33 cellular contexts compared by ENCODE assay signal in genomic region chr5:173075970-173076369, GRCh38.
"Had no signal": no experiment of that assay in that cellular context is flagged by ENCODE, and none has a peak within 500 bp of the region (broad histone marks: within the 10 kb centered on the region; RNA-seq: fewer than 3 reads in every experiment).

No MANE protein-coding gene starts in this region.

- H3K4me1 Mint-ChIP-seq: activated CD4-positive, alpha-beta T cell treated with anti-CD3 and anti-CD28 coated beads, Interleukin-2, amount 10 ng/mL, durations not matched to agents 24 days and 14 days had no signal

- DNase-seq: activated B cell treated with CpG ODN at 0.5 μM for 24 hours; activated CD4-positive, alpha-beta memory T cell treated with anti-CD3 and anti-CD28 coated beads for 36 hours; activated CD4-positive, alpha-beta T cell treated with anti-CD3 and anti-CD28 coated beads for 4 hours; activated CD4-positive, alpha-beta T cell treated with anti-CD3 and anti-CD28 coated beads, Interleukin-2, amount 10 ng/mL, durations not matched to agents 24 days and 14 days; activated CD4-positive, alpha-beta T cell treated with anti-CD3 and anti-CD28 coated beads, Interleukin-2, amount 50 U/mL, for 1 hour; activated CD4-positive, alpha-beta T cell treated with anti-CD3 and anti-CD28 coated beads, Interleukin-2, amount 50 U/mL, for 4 hours; activated CD4-positive, CD25-positive, alpha-beta regulatory T cell treated with anti-CD3 and anti-CD28 coated beads, Interleukin-2, amount 50 U/mL, for 72 hours; activated CD8-positive, alpha-beta memory T cell treated with anti-CD3 and anti-CD28 coated beads, Interleukin-2, amount 50 U/mL, for 4 hours; activated CD8-positive, alpha-beta T cell treated with anti-CD3 and anti-CD28 coated beads for 36 hours; activated effector memory CD4-positive, alpha-beta T cell treated with anti-CD3 and anti-CD28 coated beads, Interleukin-2, amount 50 U/mL, for 16 hours; activated gamma-delta T cell treated with Interleukin-2 at 50 U/mL for 16 hours; activated naive CD4-positive, alpha-beta T cell; activated naive CD4-positive, alpha-beta T cell treated with anti-CD3 and anti-CD28 coated beads for 36 hours; activated naive CD4-positive, alpha-beta T cell treated with anti-CD3 and anti-CD28 coated beads, Interleukin-2, amount 50 U/mL, for 16 hours; activated naive CD8-positive, alpha-beta T cell treated with anti-CD3 and anti-CD28 coated beads for 36 hours; activated T-cell treated with anti-CD3 and anti-CD28 coated beads for 4 hours; activated T-cell treated with anti-CD3 and anti-CD28 coated beads, Interleukin-2, amount 50 U/mL, for 1 hour; activated T-cell treated with anti-CD3 and anti-CD28 coated beads, Interleukin-2, amount 50 U/mL, for 4 hours; activated T-cell treated with anti-CD3 and anti-CD28 coated beads, Interleukin-2, amount 50 U/mL, for 72 hours; adrenal gland; amniotic stem cell; aorta; body of pancreas; brain microvascular endothelial cell; central memory CD4-positive, alpha-beta T cell; T-helper 2 cell; T-helper 9 cell had no signal

- H3K9me3 ChIP-seq: adrenal gland, body of pancreas, breast epithelium had no signal

- H3K27ac Mint-ChIP-seq: activated B cell treated with CpG ODN at 0.5 μM for 24 hours; activated CD4-positive, alpha-beta memory T cell treated with anti-CD3 and anti-CD28 coated beads for 36 hours; activated CD4-positive, alpha-beta T cell treated with anti-CD3 and anti-CD28 coated beads, Interleukin-2, amount 10 ng/mL, durations not matched to agents 24 days and 14 days; activated CD8-positive, alpha-beta T cell treated with anti-CD3 and anti-CD28 coated beads for 36 hours; activated naive CD4-positive, alpha-beta T cell treated with anti-CD3 and anti-CD28 coated beads for 36 hours; activated naive CD8-positive, alpha-beta T cell treated with anti-CD3 and anti-CD28 coated beads for 36 hours; activated T-cell treated with anti-CD3 and anti-CD28 coated beads, Interleukin-2, amount 50 U/mL, for 72 hours; activated T-helper 1 cell treated with anti-CD3 and anti-CD28 coated beads, Interleukin-12 subunit alpha, Interleukin-12 subunit beta, Interleukin-2, Interleukin-4 antibody, amounts not matched to agents 30 ng/mL and 10 ng/mL and 1 ng/mL, durations not matched to agents 14 hours and 24 hours and 36 hours; T-helper 2 cell treated with Interferon-gamma antibody and Interleukin-4, amounts not matched to agents 5 μg/mL and 100 μg/mL, for 36 hours had no signal

- H3K27ac ChIP-seq: adrenal gland, body of pancreas, brain microvascular endothelial cell, breast epithelium, VCaP had no signal

- H3K27me3 ChIP-seq: adrenal gland, body of pancreas, brain microvascular endothelial cell, breast epithelium had no signal

- H3K36me3 ChIP-seq: brain microvascular endothelial cell, breast epithelium had no signal

- ATAC-seq: activated CD8-positive, alpha-beta T cell treated with anti-CD3 and anti-CD28 coated beads for 36 hours; activated naive CD4-positive, alpha-beta T cell treated with anti-CD3 and anti-CD28 coated beads, Interleukin-2, amount 50 U/mL, for 72 hours; activated T-cell treated with anti-CD3 and anti-CD28 coated beads, Interleukin-2, amount 50 U/mL, for 4 hours; activated T-cell treated with anti-CD3 and anti-CD28 coated beads, Interleukin-2, amount 50 U/mL, for 72 hours; activated T-helper 17 cell treated with anti-CD3 and anti-CD28 coated beads, Interleukin-2, amount 50 U/mL, for 72 hours; body of pancreas had no signal

- H3K36me3 Mint-ChIP-seq: activated naive CD4-positive, alpha-beta T cell treated with anti-CD3 and anti-CD28 coated beads, Interleukin-2, amount 50 U/mL, for 72 hours; activated naive CD8-positive, alpha-beta T cell treated with anti-CD3 and anti-CD28 coated beads for 36 hours had no signal

- H3K4me3 Mint-ChIP-seq: activated B cell treated with CpG ODN at 0.5 μM for 24 hours; activated CD4-positive, alpha-beta memory T cell treated with anti-CD3 and anti-CD28 coated beads for 36 hours; activated CD4-positive, alpha-beta T cell treated with anti-CD3 and anti-CD28 coated beads, Interleukin-2, amount 10 ng/mL, durations not matched to agents 24 days and 14 days; activated CD8-positive, alpha-beta T cell treated with anti-CD3 and anti-CD28 coated beads for 36 hours; activated naive CD4-positive, alpha-beta T cell treated with anti-CD3 and anti-CD28 coated beads for 36 hours; activated naive CD8-positive, alpha-beta T cell treated with anti-CD3 and anti-CD28 coated beads for 36 hours; activated T-cell treated with anti-CD3 and anti-CD28 coated beads, Interleukin-2, amount 50 U/mL, for 4 hours; activated T-cell treated with anti-CD3 and anti-CD28 coated beads, Interleukin-2, amount 50 U/mL, for 72 hours; activated T-helper 1 cell treated with anti-CD3 and anti-CD28 coated beads, Interleukin-12 subunit alpha, Interleukin-12 subunit beta, Interleukin-2, Interleukin-4 antibody, amounts not matched to agents 30 ng/mL and 10 ng/mL and 1 ng/mL, durations not matched to agents 14 hours and 24 hours and 36 hours; T-helper 2 cell treated with Interferon-gamma antibody and Interleukin-4, amounts not matched to agents 5 μg/mL and 100 μg/mL, for 36 hours had no signal

- H3K4me3 ChIP-seq: adrenal gland, body of pancreas, breast epithelium had no signal

- H3K27me3 Mint-ChIP-seq: activated B cell treated with CpG ODN at 0.5 μM for 24 hours; activated CD4-positive, alpha-beta memory T cell treated with anti-CD3 and anti-CD28 coated beads for 36 hours; activated CD4-positive, alpha-beta T cell treated with anti-CD3 and anti-CD28 coated beads, Interleukin-2, amount 10 ng/mL, durations not matched to agents 24 days and 14 days; activated CD8-positive, alpha-beta T cell treated with anti-CD3 and anti-CD28 coated beads for 36 hours; activated naive CD8-positive, alpha-beta T cell treated with anti-CD3 and anti-CD28 coated beads for 36 hours; activated T-helper 17 cell treated with anti-CD3 and anti-CD28 coated beads, Interleukin-2, amount 50 U/mL, for 72 hours had no signal
